24 cellular contexts compared by ENCODE assay signal in the genomic region with DNA sequence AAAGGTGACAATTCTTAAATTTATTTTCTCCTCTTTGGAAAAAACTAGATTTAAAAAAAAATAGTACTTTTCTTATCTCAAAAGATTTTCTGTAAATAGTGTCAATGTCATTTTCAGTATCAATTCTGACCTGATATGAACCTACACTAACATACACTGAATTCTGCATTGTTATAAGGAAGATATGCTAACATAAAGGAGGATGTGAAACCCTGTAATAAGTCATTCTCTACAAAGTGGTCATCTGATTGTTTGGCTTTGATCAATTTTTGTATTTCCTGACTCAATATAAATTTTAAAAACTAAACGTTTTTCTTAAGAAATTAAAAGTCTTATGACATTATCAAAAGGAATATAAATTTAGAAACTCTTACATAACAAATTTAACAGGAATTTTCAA.
DNase-seq lines count a peak whose midpoint lies in the region; ATAC-seq and TF ChIP-seq lines count a peak whose summit lies in the region.
"Had no signal": no experiment of that assay in that cellular context is flagged by ENCODE, and none has a peak within 500 bp of the region (broad histone marks: within the 10 kb centered on the region; RNA-seq: fewer than 3 reads in every experiment).

No MANE protein-coding gene starts in this region.

- no peak overlapping the region for H3K4me3 Mint-ChIP-seq in stimulated activated naive B cell treated with anti-CD40 and anti-IgM and Interleukin-4, amounts not matched to agents 10 μg/mL and 1 μg/mL and 100 μg/mL, for 72 hours
- H3K4me3 Mint-ChIP-seq: CD8-positive, alpha-beta memory T cell; H9; HFFc6 had no signal

- H3K4me1 Mint-ChIP-seq in stimulated activated naive B cell treated with anti-CD40 and anti-IgM and Interleukin-4, amounts not matched to agents 10 μg/mL and 1 μg/mL and 100 μg/mL, for 72 hours: no peaks in the 10 kb centered on the region
- H3K4me1 Mint-ChIP-seq: CD8-positive, alpha-beta memory T cell; H9 had no signal

- no peaks in the 10 kb centered on the region for H3K36me3 Mint-ChIP-seq in stimulated activated naive B cell treated with anti-CD40 and anti-IgM and Interleukin-4, amounts not matched to agents 10 μg/mL and 1 μg/mL and 100 μg/mL, for 72 hours
- H3K36me3 Mint-ChIP-seq: CD8-positive, alpha-beta memory T cell had no signal

- no peak for TF ChIP-seq POLR2A in GM18505 (IDR thresholded peaks at IDR 0.05; ENCODE audit: borderline replicate concordance, extremely low read depth, insufficient read depth, insufficient read length)

- DNase-seq in stimulated activated naive B cell treated with anti-CD40 and anti-IgM and Interleukin-4, amounts not matched to agents 10 μg/mL and 1 μg/mL and 100 μg/mL, for 72 hours: no peak
- no peak for DNase-seq in SW480 (ENCODE audit: low spot score)
- no peak for DNase-seq in stimulated activated CD4-positive, alpha-beta T cell treated with anti-CD3 and anti-CD28 coated beads, Interleukin-4, amount 100 ng/mL, for 24 hours
- no peak for DNase-seq in activated CD4-positive, CD25-positive, alpha-beta regulatory T cell treated with anti-CD3 and anti-CD28 coated beads, Interleukin-2, amount 50 U/mL, for 72 hours
- DNase-seq: Calu3; CD8-positive, alpha-beta memory T cell; DMS153; GDM1; H9; HFFc6; Karpas-422; NCI-H1092; NCI-H1436; NCI-H1930; NCI-H2227 treated with DMSO at 0.1 percent for 48 hours; NCI-H510A; NCI-H748 treated with DMSO at 0.1 percent for 48 hours; NK-92 treated with Interleukin-12 subunit alpha and Interleukin-12 subunit beta, amount 100 ng/mL, for 24 hours; T-helper 1 cell had no signal

- H3K9me3 Mint-ChIP-seq in stimulated activated naive B cell treated with anti-CD40 and anti-IgM and Interleukin-4, amounts not matched to agents 10 μg/mL and 1 μg/mL and 100 μg/mL, for 72 hours: no peaks in the 10 kb centered on the region
- H3K9me3 Mint-ChIP-seq: H9 had no signal

- ATAC-seq in GM18505 (IDR thresholded peaks at IDR 0.05; ENCODE audit: unreplicated experiment) (peak; percentile 50), GM18868 (IDR thresholded peaks at IDR 0.05; ENCODE audit: unreplicated experiment) (peak; percentile 84), HG03565 (IDR thresholded peaks at IDR 0.05; ENCODE audit: unreplicated experiment) (peak; percentile 56)
- peak; percentile 46 to 68 for ATAC-seq in stimulated activated naive B cell treated with anti-CD40 and anti-IgM and Interleukin-4, amounts not matched to agents 10 μg/mL and 1 μg/mL and 100 μg/mL, for 72 hours (replicated peaks)
- ATAC-seq: Panc1, SK-N-SH treated with all-trans-retinoic acid at 6 μM for 48 hours had no signal

- H3K27me3 Mint-ChIP-seq in stimulated activated naive B cell treated with anti-CD40 and anti-IgM and Interleukin-4, amounts not matched to agents 10 μg/mL and 1 μg/mL and 100 μg/mL, for 72 hours: no peaks in the 10 kb centered on the region

- no peak overlapping the region for H3K27ac Mint-ChIP-seq in stimulated activated naive B cell treated with anti-CD40 and anti-IgM and Interleukin-4, amounts not matched to agents 10 μg/mL and 1 μg/mL and 100 μg/mL, for 72 hours
- H3K27ac Mint-ChIP-seq: CD8-positive, alpha-beta memory T cell; H9; HFFc6 had no signal
